26 cellular contexts compared by ENCODE assay signal in the genomic region with DNA sequence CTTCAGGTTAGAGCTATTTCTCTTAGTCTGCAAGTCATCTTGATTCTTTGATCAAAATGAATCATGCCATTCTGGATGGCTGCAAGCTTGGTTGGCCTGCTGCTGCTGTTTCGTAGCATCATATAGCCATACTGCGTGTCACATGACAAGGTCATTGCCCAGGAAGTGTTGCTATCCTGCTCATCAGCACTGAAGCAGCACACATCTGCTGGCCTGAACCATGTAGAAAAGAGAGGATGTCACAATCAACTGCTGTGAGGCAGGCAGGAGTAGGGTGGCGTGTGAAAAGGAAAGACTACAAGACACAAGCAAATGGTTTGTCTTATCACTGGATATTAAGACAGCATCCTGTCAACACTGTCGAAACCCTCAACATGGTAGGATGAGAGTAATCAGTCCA.
"Had no signal": no experiment of that assay in that cellular context is flagged by ENCODE, and none has a peak within 500 bp of the region (broad histone marks: within the 10 kb centered on the region; RNA-seq: fewer than 3 reads in every experiment).

No MANE protein-coding gene starts in this region.

- H3K9me3 Mint-ChIP-seq: nephron progenitor cell; stimulated activated effector memory CD8-positive, alpha-beta T cell treated with anti-CD3 and anti-CD28 coated beads, Interleukin-12 subunit alpha, Interleukin-12 subunit beta, amount 100 ng/mL, for 72 hours had no signal

- H3K36me3 Mint-ChIP-seq: stimulated activated effector memory CD8-positive, alpha-beta T cell treated with anti-CD3 and anti-CD28 coated beads, Interleukin-12 subunit alpha, Interleukin-12 subunit beta, amount 100 ng/mL, for 72 hours had no signal

- ATAC-seq: activated CD4-positive, alpha-beta T cell treated with anti-CD3 and anti-CD28 coated beads for 36 hours; activated naive CD8-positive, alpha-beta T cell treated with anti-CD3 and anti-CD28 coated beads, Interleukin-2, amount 50 U/mL, for 24 hours; gastrocnemius medialis; left ventricle myocardium superior; mucosa of descending colon; right lobe of liver; stimulated activated effector memory CD8-positive, alpha-beta T cell treated with anti-CD3 and anti-CD28 coated beads, Interleukin-12 subunit alpha, Interleukin-12 subunit beta, amount 100 ng/mL, for 72 hours; stimulated activated naive CD8-positive, alpha-beta T cell treated with anti-CD3 and anti-CD28 coated beads, Interleukin-15, amount 100 ng/mL, for 72 hours; upper lobe of right lung had no signal

- H3K4me1 ChIP-seq: colonic mucosa, gastrocnemius medialis, right lobe of liver, upper lobe of right lung had no signal

- H3K4me1 Mint-ChIP-seq: activated CD4-positive, alpha-beta T cell treated with anti-CD3 and anti-CD28 coated beads for 36 hours; activated naive CD8-positive, alpha-beta T cell treated with anti-CD3 and anti-CD28 coated beads, Interleukin-2, amount 50 U/mL, for 24 hours; central memory CD8-positive, alpha-beta T cell; stimulated activated effector memory CD8-positive, alpha-beta T cell treated with anti-CD3 and anti-CD28 coated beads, Interleukin-12 subunit alpha, Interleukin-12 subunit beta, amount 100 ng/mL, for 72 hours; stimulated activated naive CD8-positive, alpha-beta T cell treated with anti-CD3 and anti-CD28 coated beads, Interleukin-15, amount 100 ng/mL, for 72 hours had no signal

- H3K27me3 ChIP-seq: colonic mucosa, gastrocnemius medialis, neutrophil, right lobe of liver, upper lobe of right lung had no signal

- H3K4me3 Mint-ChIP-seq: activated CD4-positive, alpha-beta T cell treated with anti-CD3 and anti-CD28 coated beads for 36 hours; activated naive CD8-positive, alpha-beta T cell treated with anti-CD3 and anti-CD28 coated beads, Interleukin-2, amount 50 U/mL, for 24 hours; central memory CD8-positive, alpha-beta T cell; nephron progenitor cell; stimulated activated effector memory CD8-positive, alpha-beta T cell treated with anti-CD3 and anti-CD28 coated beads, Interleukin-12 subunit alpha, Interleukin-12 subunit beta, amount 100 ng/mL, for 72 hours; stimulated activated naive CD8-positive, alpha-beta T cell treated with anti-CD3 and anti-CD28 coated beads, Interleukin-15, amount 100 ng/mL, for 72 hours had no signal

- H3K9me3 ChIP-seq: colonic mucosa, gastrocnemius medialis, mucosa of descending colon, neutrophil, right lobe of liver, upper lobe of right lung had no signal

- H3K4me3 ChIP-seq: colonic mucosa, gastrocnemius medialis, mucosa of descending colon, right lobe of liver, upper lobe of right lung had no signal

- H3K36me3 ChIP-seq: colonic mucosa, gastrocnemius medialis, neutrophil, right lobe of liver, upper lobe of right lung had no signal

- H3K27ac ChIP-seq: colonic mucosa, gastrocnemius medialis, neutrophil, right lobe of liver, upper lobe of right lung had no signal

- DNase-seq: activated CD4-positive, alpha-beta T cell treated with anti-CD3 and anti-CD28 coated beads for 36 hours; activated CD4-positive, alpha-beta T cell treated with anti-CD3 and anti-CD28 coated beads, Interleukin-2, amount 50 U/mL, for 48 hours; activated CD4-positive, CD25-positive, alpha-beta regulatory T cell; activated CD8-positive, alpha-beta memory T cell treated with anti-CD3 and anti-CD28 coated beads for 24 hours; activated gamma-delta T cell treated with Interleukin-2 at 50 U/mL for 16 hours; activated naive CD4-positive, alpha-beta T cell treated with anti-CD3 and anti-CD28 coated beads, Interleukin-2, amount 50 U/mL, for 16 hours; activated naive CD8-positive, alpha-beta T cell treated with anti-CD3 and anti-CD28 coated beads, Interleukin-2, amount 50 U/mL, for 24 hours; colonic mucosa; effector CD8-positive, alpha-beta T cell; gastrocnemius medialis; glutamatergic neuron; islet precursor cell; left ventricle myocardium superior; mucosa of descending colon; nephron progenitor cell; right lobe of liver; stimulated activated CD4-positive, alpha-beta T cell treated with anti-CD3 and anti-CD28 coated beads, Interleukin-12 subunit alpha, Interleukin-12 subunit beta, amount 100 ng/mL, for 4 hours; stimulated activated CD4-positive, alpha-beta T cell treated with anti-CD3 and anti-CD28 coated beads, Interleukin-4, amount 100 ng/mL, for 24 hours; stimulated activated naive CD8-positive, alpha-beta T cell treated with anti-CD3 and anti-CD28 coated beads, Interleukin-15, amount 100 ng/mL, for 72 hours; substantia nigra; upper lobe of right lung had no signal

- H3K27me3 Mint-ChIP-seq: activated CD4-positive, alpha-beta T cell treated with anti-CD3 and anti-CD28 coated beads for 36 hours; activated naive CD8-positive, alpha-beta T cell treated with anti-CD3 and anti-CD28 coated beads, Interleukin-2, amount 50 U/mL, for 24 hours; central memory CD8-positive, alpha-beta T cell; stimulated activated naive CD8-positive, alpha-beta T cell treated with anti-CD3 and anti-CD28 coated beads, Interleukin-15, amount 100 ng/mL, for 72 hours had no signal

- FAIRE-seq: bronchial epithelial cell, endometrium had no signal

- H3K27ac Mint-ChIP-seq: activated CD4-positive, alpha-beta T cell treated with anti-CD3 and anti-CD28 coated beads for 36 hours; activated naive CD8-positive, alpha-beta T cell treated with anti-CD3 and anti-CD28 coated beads, Interleukin-2, amount 50 U/mL, for 24 hours; nephron progenitor cell; stimulated activated effector memory CD8-positive, alpha-beta T cell treated with anti-CD3 and anti-CD28 coated beads, Interleukin-12 subunit alpha, Interleukin-12 subunit beta, amount 100 ng/mL, for 72 hours; stimulated activated naive CD8-positive, alpha-beta T cell treated with anti-CD3 and anti-CD28 coated beads, Interleukin-15, amount 100 ng/mL, for 72 hours had no signal
